Comparison of ENCODE assay signal across 1 cellular context in the genomic region with DNA sequence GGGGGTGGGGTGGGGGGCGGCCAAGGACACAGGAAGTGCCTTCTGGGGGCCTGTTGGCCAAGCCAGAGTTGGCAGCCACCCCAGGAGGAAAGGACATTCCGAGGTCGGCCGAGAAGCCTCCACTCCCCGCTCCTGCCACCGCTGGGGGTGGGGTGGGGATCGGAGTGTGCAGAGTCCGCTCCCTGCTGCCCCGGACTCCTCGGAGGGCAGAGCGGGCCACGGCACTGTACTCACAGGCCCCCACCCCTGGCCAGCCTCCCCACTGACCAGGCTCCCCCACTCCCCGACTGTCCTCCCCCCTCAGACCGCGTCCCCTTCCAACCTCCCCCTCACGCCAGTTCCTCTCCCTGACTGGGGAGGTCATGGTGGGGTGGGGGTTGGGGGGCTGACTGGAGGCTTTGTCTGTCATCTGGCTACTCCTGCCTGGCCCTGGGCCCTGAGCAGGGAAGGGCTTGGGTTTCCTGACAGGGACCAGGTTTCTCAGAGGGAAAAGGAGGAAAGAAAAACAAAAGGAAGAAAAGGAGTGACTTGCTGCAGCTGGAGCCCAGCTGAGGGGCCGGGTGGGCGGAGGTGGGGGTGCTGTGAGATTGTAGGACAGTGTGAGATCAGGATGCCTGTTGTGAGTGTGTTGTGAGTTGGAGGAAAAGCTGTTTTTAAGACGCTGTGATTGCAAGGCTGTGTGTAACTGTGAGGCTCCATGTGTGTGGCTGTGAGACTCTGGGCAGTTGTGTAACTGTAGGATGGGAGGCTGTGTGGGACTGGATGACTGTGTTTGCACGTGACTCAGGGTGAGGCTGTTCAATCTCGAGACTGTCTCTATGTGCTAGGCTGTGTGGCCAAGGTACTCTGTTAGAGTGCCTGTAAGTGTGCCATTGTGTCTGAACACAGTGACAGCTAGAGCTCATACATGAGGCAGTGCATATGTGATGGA.
TF ChIP-seq lines count a peak whose summit lies in the region.

No MANE protein-coding gene starts in this region.

TF ChIP-seq in endothelial cell of umbilical vein, 7 proteins besides CTCF, POLR2A, EP300 and RAD21 (continued from another document):
- no peak for TF ChIP-seq EZH2 (IDR thresholded peaks at IDR 0.05; ENCODE audit: borderline replicate concordance, low read depth, low read length, severe bottlenecking)
- TF ChIP-seq FOS (IDR thresholded peaks at IDR 0.05; ENCODE audit: borderline replicate concordance, insufficient read depth, low read length), result no peak
